ENCODE assay signal across 27 cellular contexts in genomic region chr15:71259866-71260265, GRCh38.
"Had no signal": no experiment of that assay in that cellular context is flagged by ENCODE, and none has a peak within 500 bp of the region (broad histone marks: within the 10 kb centered on the region; RNA-seq: fewer than 3 reads in every experiment).

No MANE protein-coding gene starts in this region.

- DNase-seq: activated CD4-positive, alpha-beta memory T cell treated with anti-CD3 and anti-CD28 coated beads for 36 hours; activated CD4-positive, alpha-beta T cell treated with anti-CD3 and anti-CD28 coated beads for 36 hours; activated CD4-positive, alpha-beta T cell treated with anti-CD3 and anti-CD28 coated beads, Interleukin-2, amount 10 ng/mL, durations not matched to agents 24 days and 14 days; activated CD4-positive, CD25-positive, alpha-beta regulatory T cell; activated CD4-positive, CD25-positive, alpha-beta regulatory T cell treated with anti-CD3 and anti-CD28 coated beads, Interleukin-2, amount 50 U/mL, for 72 hours; activated CD8-positive, alpha-beta memory T cell treated with anti-CD3 and anti-CD28 coated beads, Interleukin-2, amount 10 ng/mL, durations not matched to agents 7 days and 5 days; activated CD8-positive, alpha-beta memory T cell treated with anti-CD3 and anti-CD28 coated beads, Interleukin-2, amount 50 U/mL, for 4 hours; activated CD8-positive, alpha-beta T cell treated with anti-CD3 and anti-CD28 coated beads, Interleukin-2, amount 10 ng/mL, durations not matched to agents 7 days and 5 days; activated effector memory CD4-positive, alpha-beta T cell treated with anti-CD3 and anti-CD28 coated beads, Interleukin-2, amount 50 U/mL, for 16 hours; activated naive CD4-positive, alpha-beta T cell treated with anti-CD3 and anti-CD28 coated beads for 36 hours; activated naive CD8-positive, alpha-beta T cell treated with anti-CD3 and anti-CD28 coated beads for 36 hours; activated naive CD8-positive, alpha-beta T cell treated with anti-CD3 and anti-CD28 coated beads, Interleukin-2, amount 50 U/mL, for 24 hours; activated T-cell treated with anti-CD3 and anti-CD28 coated beads, Interleukin-2, amount 50 U/mL, for 1 hour; activated T-cell treated with anti-CD3 and anti-CD28 coated beads, Interleukin-2, amount 50 U/mL, for 48 hours; amniotic stem cell; anterior cingulate cortex; brain microvascular endothelial cell; dorsolateral prefrontal cortex; effector memory CD4-positive, alpha-beta T cell; endodermal cell; foreskin melanocyte; heart right ventricle; hippocampal formation; T-helper 2 cell had no signal

- H3K36me3 ChIP-seq: esophagus muscularis mucosa had no signal

- H3K4me1 ChIP-seq: esophagus muscularis mucosa, gastroesophageal sphincter had no signal

- H3K4me3 ChIP-seq: coronary artery, dorsolateral prefrontal cortex, esophagus muscularis mucosa, gastroesophageal sphincter, heart right ventricle had no signal

- H3K27ac ChIP-seq: brain microvascular endothelial cell, coronary artery, dorsolateral prefrontal cortex, esophagus muscularis mucosa, gastroesophageal sphincter, heart right ventricle had no signal

- H3K9me3 ChIP-seq: esophagus muscularis mucosa, gastroesophageal sphincter had no signal

- H3K27me3 ChIP-seq: brain microvascular endothelial cell, esophagus muscularis mucosa, gastroesophageal sphincter, heart right ventricle had no signal
